ENCODE assay signal across 10 cellular contexts in the genomic region with DNA sequence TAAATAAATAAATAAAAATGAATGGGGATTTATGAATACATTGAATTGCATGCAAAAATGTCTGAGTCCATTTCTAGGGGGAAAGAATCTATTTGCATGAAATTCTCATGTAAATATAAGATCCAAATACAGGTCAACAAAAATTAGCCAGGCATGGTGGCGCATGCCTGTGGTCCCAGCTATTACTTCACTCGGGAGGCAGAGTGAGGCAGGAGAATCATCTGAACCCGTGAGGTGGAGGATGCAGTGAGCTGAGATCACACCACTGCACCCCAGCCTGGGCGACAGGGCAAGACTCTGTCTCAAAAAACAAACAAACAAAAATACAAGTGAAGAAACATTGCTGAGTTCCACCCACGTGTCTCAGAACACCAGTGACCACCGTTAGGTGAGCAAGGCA. TPM values are rescaled to one million over a fixed set of nuclear protein-coding genes. Genes with fewer than 3 reads are reported as not detected.
A peak's percentile ranks its signal among the peaks of the same experiment; 100 is the strongest.
DNase-seq lines count a peak whose midpoint lies in the region; ATAC-seq, FAIRE-seq and TF ChIP-seq lines count a peak whose summit lies in the region.
"Had no signal": no experiment of that assay in that cellular context is flagged by ENCODE, and none has a peak within 500 bp of the region (broad histone marks: within the 10 kb centered on the region; RNA-seq: fewer than 3 reads in every experiment).

No MANE protein-coding gene starts in this region.

- TF ChIP-seq CTCF in Calu3 (IDR thresholded peaks at IDR 0.05; ENCODE audit: unreplicated experiment) (no peak), coronary artery (IDR thresholded peaks at IDR 0.05) (no peak), pancreas (IDR thresholded peaks at IDR 0.05) (no peak), MM.1S (IDR thresholded peaks at IDR 0.05; ENCODE audit: low read length) (no peak)

- H3K36me3 Mint-ChIP-seq in Calu3 (ENCODE audit: insufficient read depth, unreplicated experiment) (peaks cover 18% of the 10 kb centered on the region), IgD-negative memory B cell (no peaks in the 10 kb centered on the region)

- H3K9ac ChIP-seq in MM.1S (ENCODE audit: low read length): no peak overlapping the region

- no peak overlapping the region for H3K4me3 ChIP-seq in coronary artery
- H3K4me3 ChIP-seq in pancreas: no peak overlapping the region
- no peak overlapping the region for H3K4me3 ChIP-seq in MM.1S (ENCODE audit: low read length)

- intact Hi-C loops in Calu3 (cut with micrococcal nuclease; ENCODE audit: unreplicated experiment) (loop anchor here (5.0 kb wide), 1 partner anchor 40 kb away; no protein-coding TSS in a partner anchor), pancreas (cut with DNase I) (no loop called here)

- no peak for DNase-seq in Calu3
- no peak for DNase-seq in coronary artery (ENCODE audit: low spot score)
- DNase-seq in pancreas: no peak
- no peak for DNase-seq in MM.1S
- DNase-seq in C1 segment of cervical spinal cord (lab: John Stamatoyannopoulos, UW): no peak
- no peak for DNase-seq in kidney tubule cell (ENCODE audit: low spot score)
- no peak for DNase-seq in NCI-H82 (lab: John Stamatoyannopoulos, UW)
- DNase-seq: DMS53 had no signal

- H3K36me3 ChIP-seq in pancreas (no peaks in the 10 kb centered on the region), MM.1S (replicated peaks; ENCODE audit: insufficient read depth, low read length) (no peaks in the 10 kb centered on the region)

- CTCF ChIA-PET in Calu3 (lab: Charles Lee): interaction anchor here (0.8 kb wide), 1 partner anchor 8 kb away, joined by 3 read pairs; no protein-coding TSS in a partner anchor

- no peak for ATAC-seq in pancreas

- H3K27me3 ChIP-seq in pancreas (no peaks in the 10 kb centered on the region), MM.1S (replicated peaks; ENCODE audit: insufficient read depth, low read length) (no peaks in the 10 kb centered on the region)

- FAIRE-seq in pancreas (lab: Jason Lieb, UNC): no peak
- FAIRE-seq: endometrium had no signal

- H3K27ac Mint-ChIP-seq in Calu3 (ENCODE audit: unreplicated experiment) (peak overlapping the region; percentile 56), IgD-negative memory B cell (peak overlapping the region in 2 of 3 donors; percentile 39 to 91)

- H3K4me2 ChIP-seq in MM.1S (ENCODE audit: low read depth, low read length): no peak overlapping the region

- H3K9me2 ChIP-seq in MM.1S (replicated peaks; ENCODE audit: insufficient read depth, low read length): no peaks in the 10 kb centered on the region

- H3K79me2 ChIP-seq in MM.1S (ENCODE audit: low read length): peaks cover 35% of the 10 kb centered on the region

- H3F3A ChIP-seq in MM.1S (ENCODE audit: insufficient read depth, low read length): no peaks in the 10 kb centered on the region

- no TSS peak for BruUV-seq in Calu3 (replicated peaks; lab: Mats Ljungman, UMichigan)

- H3K27ac ChIP-seq in coronary artery (peak overlapping the region; percentile 57 to 85), pancreas (peak overlapping the region in 3 of 4 donors; percentile 82 to 94 (median 90)), MM.1S (ENCODE audit: low read length) (no peak overlapping the region)

- H3K4me1 ChIP-seq in pancreas (peaks cover 66 to 78% (median 77%) of the 10 kb centered on the region in 3 donors), MM.1S (ENCODE audit: low read length) (0 out of 2 replicates have a peak, but pooled peaks cover 6% of the 10 kb centered on the region)

- peaks cover 95% of the 10 kb centered on the region for H3K4me1 Mint-ChIP-seq in Calu3 (ENCODE audit: low read depth, unreplicated experiment)
- peaks cover 41 to 66% (median 50%) of the 10 kb centered on the region in 3 donors for H3K4me1 Mint-ChIP-seq in IgD-negative memory B cell

- WGBS in pancreas, 2 donors: 57 to 63% methylated on average over 6 of the region's 6 CpGs

- H4K20me1 ChIP-seq in MM.1S (ENCODE audit: insufficient read depth, low read length): no peaks in the 10 kb centered on the region; the same call in none of the 2 replicates

- H3K4me3 Mint-ChIP-seq in Calu3 (ENCODE audit: low read depth, unreplicated experiment) (no peak overlapping the region), IgD-negative memory B cell (peak overlapping the region in 1 of 4 donors; percentile 76)

- H3K9me3 Mint-ChIP-seq in Calu3 (ENCODE audit: low read depth, unreplicated experiment) (no peaks in the 10 kb centered on the region), IgD-negative memory B cell (no peaks in the 10 kb centered on the region)

- no peak overlapping the region for H2AFZ ChIP-seq in MM.1S (ENCODE audit: low read length)

- H3K27me3 Mint-ChIP-seq in Calu3 (ENCODE audit: unreplicated experiment) (no peaks in the 10 kb centered on the region), IgD-negative memory B cell (no peaks in the 10 kb centered on the region)

- H3K9me3 ChIP-seq in pancreas: no peaks in the 10 kb centered on the region
- no peaks in the 10 kb centered on the region for H3K9me3 ChIP-seq in MM.1S (replicated peaks; ENCODE audit: insufficient read depth, low read length)

RNA-seq across cellular contexts. Expression of gene PACSIN2, which starts 17.4 kb away (rescaled TPM):
- 224 and 230 TPM in 2 replicates for total RNA-seq in Calu3 (2022)
- polyA plus RNA-seq in IgD-negative memory B cell: 31.5 TPM
- 100 to 1,000 TPM in 2 of 6 donors, 10 to 100 TPM in 4; 65.2 to 109 (median 96.0) TPM for total RNA-seq in pancreas
- 10 to 100 TPM; 45.1 to 90.6 TPM for polyA plus RNA-seq in pancreas
